Comparison of ENCODE assay signal across 8 cellular contexts in the genomic region with DNA sequence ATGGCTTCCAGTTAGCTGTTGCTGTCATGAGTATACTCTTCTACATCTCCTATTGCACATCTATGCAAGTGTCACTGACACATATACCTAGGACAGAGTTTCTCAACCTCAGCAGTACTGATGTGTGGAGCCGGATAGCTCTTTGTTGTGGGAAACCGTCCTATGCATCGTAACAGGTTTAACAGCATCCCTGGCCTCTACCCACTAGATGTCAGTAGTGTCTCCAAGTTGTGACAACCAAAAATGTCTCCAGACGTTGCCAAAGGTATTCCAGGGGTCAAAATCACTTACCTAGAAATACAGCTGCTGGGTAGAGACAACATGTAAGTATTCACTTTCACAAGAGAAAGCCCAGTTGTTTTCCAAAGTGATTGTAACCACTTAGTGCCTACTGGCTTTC.
DNase-seq lines count a peak whose midpoint lies in the region; ATAC-seq, FAIRE-seq and TF ChIP-seq lines count a peak whose summit lies in the region.

No MANE protein-coding gene starts in this region.

- no peak for FAIRE-seq in RCC 7860 (lab: Jason Lieb, UNC)

- 16 to 27% (median 17%) methylated on average over 4 of the region's 4 CpGs for WGBS in heart left ventricle, 4 donors

- TF ChIP-seq CTCF in AG10803 (conservative IDR thresholded peaks at IDR 0.05; ENCODE audit: low read length) (peak; percentile 64), heart left ventricle (IDR thresholded peaks at IDR 0.05) (peak; percentile 13 to 68 (median 52)), upper lobe of right lung (IDR thresholded peaks at IDR 0.05) (peak; percentile 58)

- H3K27ac ChIP-seq in heart left ventricle, result no peak overlapping the region
- no peak overlapping the region for H3K27ac ChIP-seq in upper lobe of right lung

- TF ChIP-seq POLR2A in heart left ventricle (IDR thresholded peaks at IDR 0.05), result no peak

- H3K4me3 ChIP-seq in AG10803 (ENCODE audit: low read length), result no peak overlapping the region
- H3K4me3 ChIP-seq in heart left ventricle, result no peak overlapping the region
- no peak overlapping the region for H3K4me3 ChIP-seq in upper lobe of right lung

- H3K9me3 ChIP-seq in heart left ventricle, result no peaks in the 10 kb centered on the region
- no peaks in the 10 kb centered on the region for H3K9me3 ChIP-seq in upper lobe of right lung

- no peaks in the 10 kb centered on the region for H3K27me3 ChIP-seq in heart left ventricle
- H3K27me3 ChIP-seq in upper lobe of right lung, result no peaks in the 10 kb centered on the region

- peak; percentile 61 to 88 (median 71) for ATAC-seq in heart left ventricle
- ATAC-seq in upper lobe of right lung, result peak; percentile 87
- ATAC-seq in HG03175 (IDR thresholded peaks at IDR 0.05; ENCODE audit: unreplicated experiment), result no peak

- H3K36me3 ChIP-seq in heart left ventricle (no peaks in the 10 kb centered on the region), upper lobe of right lung (no peaks in the 10 kb centered on the region)

- DNase-seq in AG10803 (ENCODE audit: low read depth) (peak; percentile 15), HPDE6-E6E7 (ENCODE audit: extremely low spot score) (peak; percentile 7), RCC 7860 (ENCODE audit: low spot score) (peak; percentile 4), heart left ventricle (no peak), upper lobe of right lung (no peak), anterior cingulate cortex (lab: John Stamatoyannopoulos, UW) (no peak), GOT3 (lab: John Stamatoyannopoulos, UW) (no peak)

- intact Hi-C loops in heart left ventricle (cut with DNase I), result loop anchor here (2.0 to 10.0 kb wide), 7 partner anchors 180 to 1030 kb away; no protein-coding TSS in a partner anchor
- intact Hi-C loops in upper lobe of right lung (cut with DNase I), result no loop called here

- H3K4me1 ChIP-seq in heart left ventricle (peaks cover 0 to 3% (median 0%) of the 10 kb centered on the region in 12 donors), upper lobe of right lung (peaks cover 8% of the 10 kb centered on the region)

Comparison
In these comparisons a context has a peak if more than half of its experiments do, and no peak if none do; other contexts are left out.
1. DNase-seq: peak in AG10803 (single experiment), HPDE6-E6E7 (single experiment) and RCC 7860 (single experiment); none in heart left ventricle (0 of 5), upper lobe of right lung (single experiment), anterior cingulate cortex (0 of 58) and GOT3 (single experiment).
2. Peak in every context shown above with its lines, with median percentiles within 50 percentile points of each other: CTCF ChIP-seq.